Comparison of ENCODE assay signal across 8 cellular contexts in the genomic region with DNA sequence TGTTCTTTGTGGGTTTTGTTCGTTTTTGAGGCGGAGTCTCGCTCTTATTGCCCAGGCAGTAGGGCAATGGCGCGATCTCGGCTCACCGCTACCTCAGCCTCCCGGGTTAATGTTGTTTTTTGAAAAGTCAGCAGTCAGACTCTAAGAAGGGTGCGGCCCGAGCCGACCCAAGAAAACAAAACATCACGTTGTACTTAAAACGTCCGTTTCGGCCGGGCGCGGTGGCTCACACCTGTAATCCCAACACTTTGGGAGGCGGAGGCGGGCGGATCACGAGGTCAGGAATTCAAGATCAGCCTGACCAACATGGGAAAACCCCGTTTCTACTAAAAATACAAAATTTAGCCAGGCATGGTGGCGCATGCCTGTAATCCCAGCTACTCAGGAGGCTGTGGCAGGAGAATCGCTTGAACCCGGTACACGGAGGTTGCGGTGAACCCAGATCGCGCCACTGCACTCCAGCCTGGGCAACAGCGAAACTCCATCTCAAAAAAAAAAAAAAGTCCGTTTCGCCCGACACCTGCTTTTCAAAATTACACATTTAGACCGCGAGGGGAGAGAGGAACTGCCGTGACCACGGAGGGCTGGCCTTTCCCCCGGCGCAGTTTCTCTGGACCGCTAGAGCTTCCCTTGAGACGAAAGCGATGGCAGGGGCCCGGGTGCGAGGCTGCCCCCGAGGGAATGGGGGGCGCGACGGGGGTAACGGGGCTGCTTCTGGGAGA. TPM values are rescaled to one million over a fixed set of nuclear protein-coding genes. Genes with fewer than 3 reads are reported as not detected.
A peak's percentile ranks its signal among the peaks of the same experiment; 100 is the strongest.
DNase-seq lines count a peak whose midpoint lies in the region; ATAC-seq and TF ChIP-seq lines count a peak whose summit lies in the region.

No MANE protein-coding gene starts in this region.

- peaks cover 42% of the 10 kb centered on the region for H3K36me3 Mint-ChIP-seq in activated T-helper 17 cell treated with anti-CD3 and anti-CD28 coated beads, Interleukin-2, amount 50 U/mL, for 72 hours (ENCODE audit: low read depth)

- H3K79me2 ChIP-seq in osteoblast (ENCODE audit: insufficient read depth, low read length) = peaks cover 56% of the 10 kb centered on the region

- H3K27ac Mint-ChIP-seq in activated T-helper 17 cell treated with anti-CD3 and anti-CD28 coated beads, Interleukin-2, amount 50 U/mL, for 72 hours = peak overlapping the region; percentile 93

- H3K4me1 Mint-ChIP-seq in activated T-helper 17 cell treated with anti-CD3 and anti-CD28 coated beads, Interleukin-2, amount 50 U/mL, for 72 hours = peaks cover 27% of the 10 kb centered on the region

- TF ChIP-seq POLR2A in gastroesophageal sphincter (IDR thresholded peaks at IDR 0.05) = no peak

- H3K9me3 ChIP-seq in gastroesophageal sphincter (no peaks in the 10 kb centered on the region), osteoblast (ENCODE audit: low read depth, low read length) (no peaks in the 10 kb centered on the region)

- DNase-seq in SIG-M5 treated with dmso at 0.1 percent for 504 hours (lab: John Stamatoyannopoulos, UW; ENCODE audit: unreplicated experiment) (peak; percentile 25), SIG-M5 (lab: John Stamatoyannopoulos, UW) (no peak), NCI-H345 (lab: John Stamatoyannopoulos, UW) (peak; percentile 30), osteoblast (ENCODE audit: insufficient read length, low spot score, missing footprints) (no peak), AG08395 (ENCODE audit: low spot score) (no peak)

- H3K4me3 ChIP-seq in gastroesophageal sphincter = peak overlapping the region; percentile 84 to 87
- H3K4me3 ChIP-seq in osteoblast (ENCODE audit: insufficient read depth, low read length) = peak overlapping the region; percentile 93

- no peaks in the 10 kb centered on the region for H3K9me3 Mint-ChIP-seq in activated T-helper 17 cell treated with anti-CD3 and anti-CD28 coated beads, Interleukin-2, amount 50 U/mL, for 72 hours

- peak overlapping the region; percentile 25 for H2AFZ ChIP-seq in osteoblast (ENCODE audit: low read length)

- peaks cover 0 to 7% of the 10 kb centered on the region in 2 donors for H3K36me3 ChIP-seq in gastroesophageal sphincter
- peaks cover 34% of the 10 kb centered on the region for H3K36me3 ChIP-seq in osteoblast (ENCODE audit: insufficient read depth, low read length)

- peaks cover 0 to 58% (median 8%) of the 10 kb centered on the region in 3 donors for H3K4me1 ChIP-seq in gastroesophageal sphincter
- peaks cover 49% of the 10 kb centered on the region for H3K4me1 ChIP-seq in osteoblast (ENCODE audit: insufficient read depth, low read length)

- H3K27me3 ChIP-seq in gastroesophageal sphincter (no peaks in the 10 kb centered on the region), osteoblast (ENCODE audit: insufficient read depth, low read length) (no peaks in the 10 kb centered on the region)

- H3K27me3 Mint-ChIP-seq in activated T-helper 17 cell treated with anti-CD3 and anti-CD28 coated beads, Interleukin-2, amount 50 U/mL, for 72 hours = no peaks in the 10 kb centered on the region

- TF ChIP-seq CTCF in gastroesophageal sphincter (IDR thresholded peaks at IDR 0.05) (peak in 2 of 4 experiments; percentile 32 to 34), osteoblast (IDR thresholded peaks at IDR 0.05; ENCODE audit: extremely low read depth, low read depth, low read length) (no peak)

- H3K4me2 ChIP-seq in osteoblast (ENCODE audit: insufficient read depth, low read length) = peak overlapping the region; percentile 95

- WGBS in gastroesophageal sphincter (ENCODE audit: low coverage in 1 of 2), 2 donors = 6% methylated on average over 6 of the region's 50 CpGs; no CpG with 5 or more reads in 1 of the 2 donors

- peak overlapping the region; percentile 94 for H3K4me3 Mint-ChIP-seq in activated T-helper 17 cell treated with anti-CD3 and anti-CD28 coated beads, Interleukin-2, amount 50 U/mL, for 72 hours

- TF ChIP-seq EP300 in gastroesophageal sphincter (IDR thresholded peaks at IDR 0.05) = no peak

- ATAC-seq in HG02884 (IDR thresholded peaks at IDR 0.05; ENCODE audit: unreplicated experiment) (peak; percentile 51), gastroesophageal sphincter (peak; percentile 4)
- ATAC-seq in activated T-helper 17 cell treated with anti-CD3 and anti-CD28 coated beads, Interleukin-2, amount 50 U/mL, for 72 hours (replicated peaks) = peak; percentile 59

- peaks cover 39% of the 10 kb centered on the region for H4K20me1 ChIP-seq in osteoblast (ENCODE audit: insufficient read depth, low read length)

- H3K27ac ChIP-seq in gastroesophageal sphincter (peak overlapping the region; percentile 87 to 93 (median 91)), osteoblast (ENCODE audit: low read depth, low read length) (peak overlapping the region; percentile 93)

RNA-seq across cellular contexts. Expression of gene CD59, which starts 0.6 kb away (rescaled TPM):
- 100 to 1,000 TPM in 1 of 2 donors, 10 to 100 TPM in 1; 78.1 to 147 TPM for total RNA-seq in activated T-helper 17 cell treated with anti-CD3 and anti-CD28 coated beads, Interleukin-2, amount 50 U/mL, for 72 hours
- total RNA-seq in gastroesophageal sphincter (100 to 1,000 TPM; 252 to 647 (median 432) TPM), osteoblast (345 and 377 TPM in 2 replicates)

RNA-seq across cellular contexts. Expression of gene C11orf91, which starts 35.0 kb away (rescaled TPM):
- not detected for total RNA-seq in activated T-helper 17 cell treated with anti-CD3 and anti-CD28 coated beads, Interleukin-2, amount 50 U/mL, for 72 hours
- total RNA-seq in gastroesophageal sphincter (not detected), osteoblast (not detected in 2 replicates)

RNA-seq across cellular contexts. Expression of gene FBXO3, which starts 38.7 kb away (rescaled TPM):
- total RNA-seq in activated T-helper 17 cell treated with anti-CD3 and anti-CD28 coated beads, Interleukin-2, amount 50 U/mL, for 72 hours = 10 to 100 TPM; 13.4 to 14.0 TPM
- total RNA-seq in gastroesophageal sphincter (10 to 100 TPM; 38.8 to 81.4 (median 55.7) TPM), osteoblast (35.8 and 38.3 TPM in 2 replicates)

Comparison
In these comparisons a context has a peak if more than half of its experiments do, and no peak if none do; other contexts are left out.
1. DNase-seq: peak in SIG-M5 treated with dmso at 0.1 percent for 504 hours (single experiment) and NCI-H345 (single experiment); none in SIG-M5 (single experiment), osteoblast (single experiment) and AG08395 (single experiment).
2. ATAC-seq: peak in every context shown above with its lines; median percentile 59 in activated T-helper 17 cell treated with anti-CD3 and anti-CD28 coated beads, Interleukin-2, amount 50 U/mL, for 72 hours; 51 in HG02884; 4 in gastroesophageal sphincter.